ENCODE assay signal across 8 cellular contexts in the genomic region with DNA sequence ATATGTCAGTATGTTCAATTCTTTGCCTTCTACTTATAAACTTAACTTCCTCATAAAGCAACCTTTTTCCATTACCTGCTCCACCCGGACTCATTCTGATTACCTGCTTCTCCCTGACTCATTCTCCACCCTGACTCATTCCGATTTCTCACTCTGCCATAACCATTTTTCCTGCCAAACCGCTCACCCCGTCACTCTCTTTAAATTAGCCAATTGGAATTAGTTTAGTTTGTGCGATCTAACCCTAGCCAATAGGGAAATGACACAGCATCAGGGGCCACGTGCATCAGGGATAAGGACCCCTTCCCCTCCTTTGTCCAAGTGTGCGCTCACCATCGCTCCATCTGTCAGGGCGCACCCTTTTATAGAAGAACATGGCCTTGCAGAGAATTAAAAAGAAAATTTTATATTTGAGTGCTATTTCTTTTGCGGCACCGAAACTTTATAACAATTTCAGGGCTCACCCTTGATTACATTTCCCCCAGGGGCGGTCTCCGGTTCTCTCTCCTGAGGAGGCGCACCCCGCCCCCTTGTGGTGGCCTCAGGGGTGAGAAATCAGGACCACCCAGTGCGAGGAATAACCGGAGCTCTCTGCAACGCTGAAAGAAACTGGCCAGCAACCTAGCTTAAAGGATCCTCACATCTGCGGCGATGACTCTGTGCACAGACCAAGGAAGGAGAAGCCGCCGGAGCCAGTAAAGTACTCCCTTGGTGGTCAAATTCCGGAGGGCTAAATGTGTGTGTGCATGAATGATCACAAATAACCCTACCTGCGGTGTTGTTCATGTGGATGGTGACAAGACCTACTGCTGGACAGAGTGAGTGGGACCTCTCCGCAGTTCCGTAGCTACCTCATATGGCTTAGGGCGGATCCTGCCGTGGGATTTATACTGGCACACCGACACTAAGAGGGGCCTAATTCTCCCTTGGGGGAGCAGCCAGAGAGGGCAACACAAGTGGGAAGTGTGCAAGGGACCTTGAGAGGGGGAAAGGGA. TPM values are rescaled to one million over a fixed set of nuclear protein-coding genes. Genes with fewer than 3 reads are reported as not detected.
DNase-seq lines count a peak whose midpoint lies in the region; ATAC-seq lines count a peak whose summit lies in the region.

No MANE protein-coding gene starts in this region.

- 56% methylated on average over 25 of the region's 29 CpGs for WGBS in mesenchymal stem cell

- no peaks in the 10 kb centered on the region for H3K9me3 Mint-ChIP-seq in effector memory CD8-positive, alpha-beta T cell

- no peak overlapping the region for H4K8ac ChIP-seq in mesenchymal stem cell (ENCODE audit: low read length)

- peak; percentile 54 to 63 for DNase-seq in activated CD4-positive, alpha-beta T cell treated with anti-CD3 and anti-CD28 coated beads, Interleukin-2, amount 50 U/mL, for 48 hours
- peak; percentile 14 to 25 (median 18) for DNase-seq in effector memory CD8-positive, alpha-beta T cell
- DNase-seq in mesenchymal stem cell, result peak; percentile 22
- DNase-seq in stimulated activated CD8-positive, alpha-beta memory T cell treated with anti-CD3 and anti-CD28 coated beads, Interleukin-4, amount 100 ng/mL, for 4 hours (ENCODE audit: low read depth in 2 of 2, low spot score in 1 of 2), result peak; percentile 15 to 46
- DNase-seq in NCI-H2029 (lab: John Stamatoyannopoulos, UW), result no peak
- no peak for DNase-seq in NCI-H510A treated with DMSO at 0.1 percent for 48 hours (lab: John Stamatoyannopoulos, UW)
- DNase-seq in UCSD-AML1 (lab: John Stamatoyannopoulos, UW; ENCODE audit: unreplicated experiment), result no peak

- no peak overlapping the region for H2AK5ac ChIP-seq in mesenchymal stem cell (ENCODE audit: low read length, severe bottlenecking)

- H3K36me3 ChIP-seq in HUES48 (ENCODE audit: control insufficient read depth, insufficient read depth, low read length), result peaks cover 23% of the 10 kb centered on the region
- H3K36me3 ChIP-seq in mesenchymal stem cell (ENCODE audit: control insufficient read depth in 1 of 2, insufficient read depth in 2 of 2, low read depth in 1 of 2, low read length in 2 of 2), result no peaks in the 10 kb centered on the region

- H3K79me1 ChIP-seq in mesenchymal stem cell (replicated peaks; ENCODE audit: low read length, poor library complexity, severe bottlenecking), result no peaks in the 10 kb centered on the region

- no peak overlapping the region for H3K18ac ChIP-seq in mesenchymal stem cell (ENCODE audit: low read depth in 1 of 2, low read length in 2 of 2)

- no peak overlapping the region for H3K23ac ChIP-seq in mesenchymal stem cell (ENCODE audit: low read length in 2 of 2)

- H3K36me3 Mint-ChIP-seq in effector memory CD8-positive, alpha-beta T cell (ENCODE audit: insufficient read depth), result no peaks in the 10 kb centered on the region

- no peak overlapping the region for H2BK12ac ChIP-seq in mesenchymal stem cell (ENCODE audit: low read length in 2 of 2)

- no peaks in the 10 kb centered on the region for H3K4me1 Mint-ChIP-seq in effector memory CD8-positive, alpha-beta T cell (ENCODE audit: low read depth in 2 of 2)

- H3K9me3 ChIP-seq in HUES48 (ENCODE audit: control insufficient read depth, insufficient read depth, low read length) (peaks cover 5% of the 10 kb centered on the region; the same call in 1 of the 2 replicates), mesenchymal stem cell (ENCODE audit: control insufficient read depth, low read length) (no peaks in the 10 kb centered on the region)

- no peak overlapping the region for H3K4ac ChIP-seq in mesenchymal stem cell (ENCODE audit: low read depth in 1 of 2, low read length in 2 of 2)

- no peak overlapping the region for H4K91ac ChIP-seq in mesenchymal stem cell (ENCODE audit: low read length)

- no peak for ATAC-seq in effector memory CD8-positive, alpha-beta T cell (replicated peaks)

- no peak overlapping the region for H2BK5ac ChIP-seq in mesenchymal stem cell (ENCODE audit: low read depth, low read length, poor library complexity, severe bottlenecking)

- no peak overlapping the region for H2BK120ac ChIP-seq in mesenchymal stem cell (ENCODE audit: low read depth, low read length)

- H2BK15ac ChIP-seq in mesenchymal stem cell (ENCODE audit: low read depth, poor library complexity, severe bottlenecking), result no peak overlapping the region

- no peak overlapping the region for H3K14ac ChIP-seq in mesenchymal stem cell (ENCODE audit: low read length in 2 of 2)

- no peak overlapping the region for H3K27ac Mint-ChIP-seq in effector memory CD8-positive, alpha-beta T cell

- no peak overlapping the region for H3K4me2 ChIP-seq in mesenchymal stem cell (ENCODE audit: low read length, poor library complexity, severe bottlenecking)

- peak overlapping the region; percentile 34 for H3K9ac ChIP-seq in HUES48 (ENCODE audit: low read depth, low read length)
- H3K9ac ChIP-seq in mesenchymal stem cell (ENCODE audit: low read length), result peak overlapping the region; percentile 55

- H3K4me1 ChIP-seq in HUES48 (ENCODE audit: control insufficient read depth, insufficient read depth, low read length) (peaks cover 33% of the 10 kb centered on the region), mesenchymal stem cell (ENCODE audit: control insufficient read depth, insufficient read depth, low read depth, low read length) (peaks cover 2% of the 10 kb centered on the region)

- no peak overlapping the region for H3K27ac ChIP-seq in HUES48 (ENCODE audit: low read depth, low read length)
- no peak overlapping the region for H3K27ac ChIP-seq in mesenchymal stem cell (ENCODE audit: low read length, poor library complexity, severe bottlenecking)

- H3K27me3 ChIP-seq in HUES48 (ENCODE audit: control insufficient read depth, insufficient read depth, low read length) (no peaks in the 10 kb centered on the region), mesenchymal stem cell (ENCODE audit: control insufficient read depth in 1 of 2, insufficient read depth in 1 of 2, low read length in 2 of 2) (peaks cover 7 to 15% of the 10 kb centered on the region in 2 experiments)

- peak overlapping the region; percentile 62 for H3K4me3 ChIP-seq in HUES48 (ENCODE audit: low read depth, low read length)
- peak overlapping the region in 1 of 2 experiments; percentile 68 for H3K4me3 ChIP-seq in mesenchymal stem cell (ENCODE audit: insufficient read depth in 1 of 2, low read depth in 1 of 2, low read length in 2 of 2)

- no peak overlapping the region for H2AFZ ChIP-seq in mesenchymal stem cell (ENCODE audit: low read depth, low read length)

- H3K4me3 Mint-ChIP-seq in effector memory CD8-positive, alpha-beta T cell, result no peak overlapping the region

- peaks cover 45 to 63% of the 10 kb centered on the region in 2 donors for H3K27me3 Mint-ChIP-seq in effector memory CD8-positive, alpha-beta T cell

RNA-seq across cellular contexts. Expression of gene CBR3, which starts 30.3 kb away (rescaled TPM):
- 4.1 TPM for polyA plus RNA-seq in mesenchymal stem cell (2013, experiment 1 of 2)
- polyA plus RNA-seq in mesenchymal stem cell (2013, experiment 2 of 2), result 4.1 TPM

RNA-seq across cellular contexts. Expression of gene CBR1, which starts 34.8 kb away (rescaled TPM):
- polyA plus RNA-seq in mesenchymal stem cell (2013, experiment 1 of 2), result 12.2 TPM
- polyA plus RNA-seq in mesenchymal stem cell (2013, experiment 2 of 2), result 12.8 TPM

RNA-seq across cellular contexts. Expression of gene SETD4, which starts 44.3 kb away (rescaled TPM):
- 10.5 TPM for polyA plus RNA-seq in mesenchymal stem cell (2013, experiment 1 of 2)
- polyA plus RNA-seq in mesenchymal stem cell (2013, experiment 2 of 2), result 10.3 TPM

RNA-seq across cellular contexts. Expression of gene DOP1B, which starts 52.0 kb away (rescaled TPM):
- polyA plus RNA-seq in mesenchymal stem cell (2013, experiment 1 of 2), result 1.8 TPM
- 1.8 TPM for polyA plus RNA-seq in mesenchymal stem cell (2013, experiment 2 of 2)

Comparison
In these comparisons a context has a peak if more than half of its experiments do, and no peak if none do; other contexts are left out.
1. DNase-seq: peak in activated CD4-positive, alpha-beta T cell treated with anti-CD3 and anti-CD28 coated beads, Interleukin-2, amount 50 U/mL, for 48 hours (2 of 2), effector memory CD8-positive, alpha-beta T cell (3 of 3), mesenchymal stem cell (single experiment) and stimulated activated CD8-positive, alpha-beta memory T cell treated with anti-CD3 and anti-CD28 coated beads, Interleukin-4, amount 100 ng/mL, for 4 hours (2 of 2); none in NCI-H2029 (single experiment), NCI-H510A treated with DMSO at 0.1 percent for 48 hours (single experiment) and UCSD-AML1 (single experiment).